In genomic region chr1:160376525-160377131, GRCh38 we compare ENCODE assay signal across 8 cellular contexts. TPM values are rescaled to one million over a fixed set of nuclear protein-coding genes. Genes with fewer than 3 reads are reported as not detected.
DNase-seq lines count a peak whose midpoint lies in the region; ATAC-seq and TF ChIP-seq lines count a peak whose summit lies in the region.

No MANE protein-coding gene starts in this region.

- H3K4me3 Mint-ChIP-seq in activated naive CD8-positive, alpha-beta T cell treated with anti-CD3 and anti-CD28 coated beads, Interleukin-2, amount 50 U/mL, for 24 hours: no peak overlapping the region
- no peak overlapping the region for H3K4me3 Mint-ChIP-seq in osteocyte (ENCODE audit: unreplicated experiment)

- H3K9me3 Mint-ChIP-seq in activated naive CD8-positive, alpha-beta T cell treated with anti-CD3 and anti-CD28 coated beads, Interleukin-2, amount 50 U/mL, for 24 hours: no peaks in the 10 kb centered on the region
- H3K9me3 Mint-ChIP-seq in osteocyte (ENCODE audit: unreplicated experiment): no peaks in the 10 kb centered on the region

- TF ChIP-seq CTCF in osteocyte (IDR thresholded peaks at IDR 0.05): peak; percentile 80

- H3K27me3 Mint-ChIP-seq in activated naive CD8-positive, alpha-beta T cell treated with anti-CD3 and anti-CD28 coated beads, Interleukin-2, amount 50 U/mL, for 24 hours: no peaks in the 10 kb centered on the region
- H3K27me3 Mint-ChIP-seq in osteocyte (ENCODE audit: unreplicated experiment): peaks cover 18% of the 10 kb centered on the region

- H3K36me3 Mint-ChIP-seq in activated naive CD8-positive, alpha-beta T cell treated with anti-CD3 and anti-CD28 coated beads, Interleukin-2, amount 50 U/mL, for 24 hours (ENCODE audit: low read depth): no peaks in the 10 kb centered on the region
- H3K36me3 Mint-ChIP-seq in osteocyte (ENCODE audit: unreplicated experiment): no peaks in the 10 kb centered on the region

- intact Hi-C loops in Right ventricle myocardium inferior (cut with DNase I) (loop anchor here (5.0 kb wide), 1 partner anchor 274 kb away; no protein-coding TSS in a partner anchor), cardiac septum (cut with DNase I) (loop anchor here (5.0 kb wide), 2 partner anchors 274 to 289 kb away; no protein-coding TSS in a partner anchor), Right ventricle myocardium superior (cut with DNase I) (loop anchor here (10.0 kb wide), 1 partner anchor 292 kb away; the partner anchor contains the start of gene KCNJ9)

- ATAC-seq in Right ventricle myocardium inferior: peak; percentile 81
- ATAC-seq in HG03378 (IDR thresholded peaks at IDR 0.05; ENCODE audit: unreplicated experiment): peak; percentile 53
- peak; percentile 78 for ATAC-seq in activated naive CD8-positive, alpha-beta T cell treated with anti-CD3 and anti-CD28 coated beads, Interleukin-2, amount 50 U/mL, for 24 hours
- ATAC-seq in Right ventricle myocardium superior (ENCODE audit: poor library complexity): peak; percentile 90

- H3K27ac Mint-ChIP-seq in activated naive CD8-positive, alpha-beta T cell treated with anti-CD3 and anti-CD28 coated beads, Interleukin-2, amount 50 U/mL, for 24 hours: no peak overlapping the region
- no peak overlapping the region for H3K27ac Mint-ChIP-seq in osteocyte (ENCODE audit: unreplicated experiment)

- H3K4me1 Mint-ChIP-seq in activated naive CD8-positive, alpha-beta T cell treated with anti-CD3 and anti-CD28 coated beads, Interleukin-2, amount 50 U/mL, for 24 hours: peaks cover 13% of the 10 kb centered on the region
- H3K4me1 Mint-ChIP-seq in osteocyte (ENCODE audit: unreplicated experiment): peaks cover 11% of the 10 kb centered on the region

- no peak for DNase-seq in Right ventricle myocardium inferior (ENCODE audit: missing footprints)
- DNase-seq in cardiac septum (ENCODE audit: low spot score): no peak
- DNase-seq in NCI-H524 treated with DMSO at 0.1 percent for 48 hours (lab: John Stamatoyannopoulos, UW): peak; percentile 34
- peak; percentile 18 for DNase-seq in activated naive CD8-positive, alpha-beta T cell treated with anti-CD3 and anti-CD28 coated beads, Interleukin-2, amount 50 U/mL, for 24 hours
- no peak for DNase-seq in Right ventricle myocardium superior
- DNase-seq in osteocyte (ENCODE audit: extremely low spot score, unreplicated experiment): peak; percentile 32
- DNase-seq in OCI-M2 (lab: John Stamatoyannopoulos, UW; ENCODE audit: unreplicated experiment): no peak

RNA-seq across cellular contexts. Expression of gene NHLH1, which starts 9.8 kb away (rescaled TPM):
- total RNA-seq in Right ventricle myocardium inferior: not detected
- not detected for total RNA-seq in cardiac septum
- not detected for total RNA-seq in Right ventricle myocardium superior
- total RNA-seq in osteocyte: 0.16 and 0.31 TPM in 2 replicates

RNA-seq across cellular contexts. Expression of gene VANGL2, which starts 23.7 kb away (rescaled TPM):
- total RNA-seq in Right ventricle myocardium inferior (2.0 TPM), cardiac septum (1.4 TPM), Right ventricle myocardium superior (1.9 TPM), osteocyte (16.4 and 17.7 TPM in 2 replicates)

RNA-seq across cellular contexts. Expression of gene NCSTN, which starts 33.4 kb away (rescaled TPM):
- total RNA-seq in Right ventricle myocardium inferior: 66.7 TPM
- total RNA-seq in cardiac septum: 53.7 TPM
- total RNA-seq in Right ventricle myocardium superior: 57.9 TPM
- 126 and 132 TPM in 2 replicates for total RNA-seq in osteocyte

RNA-seq across cellular contexts. Expression of gene COPA, which starts 33.6 kb away (rescaled TPM):
- 84.2 TPM for total RNA-seq in Right ventricle myocardium inferior
- 118 TPM for total RNA-seq in cardiac septum
- total RNA-seq in Right ventricle myocardium superior: 83.9 TPM
- total RNA-seq in osteocyte: 236 and 241 TPM in 2 replicates

Comparison
In these comparisons a context has a peak if more than half of its experiments do, and no peak if none do; other contexts are left out.
1. DNase-seq: peak in NCI-H524 treated with DMSO at 0.1 percent for 48 hours (single experiment), activated naive CD8-positive, alpha-beta T cell treated with anti-CD3 and anti-CD28 coated beads, Interleukin-2, amount 50 U/mL, for 24 hours (single experiment) and osteocyte (single experiment); none in Right ventricle myocardium inferior (single experiment), cardiac septum (single experiment), Right ventricle myocardium superior (single experiment) and OCI-M2 (single experiment).
2. Peak in every context shown above with its lines, with median percentiles within 50 percentile points of each other: ATAC-seq.